Comparison of ENCODE assay signal across 8 cellular contexts in the genomic region with DNA sequence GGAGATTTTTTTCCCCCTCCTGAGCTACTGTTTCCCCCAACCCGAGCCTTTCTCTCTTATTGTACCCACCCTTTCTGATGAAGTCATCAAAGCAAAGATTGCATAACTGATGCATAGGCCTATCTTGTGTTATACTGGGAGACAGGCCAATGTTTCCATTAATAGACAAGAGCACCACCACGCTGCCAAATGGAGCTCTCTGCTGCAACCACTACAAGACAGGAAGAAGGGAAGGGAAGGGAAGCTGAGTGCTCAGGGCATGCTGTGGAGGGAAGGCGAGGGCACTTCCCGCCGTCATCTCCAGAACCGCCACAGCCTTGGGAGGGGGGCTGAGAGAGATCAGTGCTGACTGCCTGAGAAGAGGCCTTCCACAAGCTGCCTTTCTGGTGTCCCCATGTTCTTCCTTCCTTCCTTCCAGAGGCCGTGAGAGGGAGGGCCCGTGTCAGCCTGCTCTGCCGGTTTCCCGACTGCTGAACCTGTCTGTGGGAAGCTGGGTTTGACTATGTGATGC.
DNase-seq lines count a peak whose midpoint lies in the region; ATAC-seq and TF ChIP-seq lines count a peak whose summit lies in the region.

No MANE protein-coding gene starts in this region.

- no TSS peak for BruUV-seq in PC-3 (replicated peaks; lab: Mats Ljungman, UMichigan)

- H3K36me3 ChIP-seq in HEK293 (ENCODE audit: control insufficient read depth in 2 of 2, insufficient read depth in 1 of 2, low read length in 2 of 2) (no peaks in the 10 kb centered on the region), PC-3 (ENCODE audit: low read depth, low read length) (no peaks in the 10 kb centered on the region)
- no peaks in the 10 kb centered on the region for H3K36me3 ChIP-seq in naive thymus-derived CD4-positive, alpha-beta T cell (ENCODE audit: control insufficient read depth in 2 of 3, insufficient read depth in 3 of 3, low read length in 3 of 3)

- no peaks in the 10 kb centered on the region for H3K27me3 ChIP-seq in PC-3 (ENCODE audit: low read length)
- H3K27me3 ChIP-seq in naive thymus-derived CD4-positive, alpha-beta T cell (ENCODE audit: control insufficient read depth in 2 of 2, insufficient read depth in 2 of 2, low read length in 2 of 2), result no peaks in the 10 kb centered on the region

- H3F3A ChIP-seq in PC-3 (ENCODE audit: low read length, unreplicated experiment), result no peaks in the 10 kb centered on the region

- peak overlapping the region; percentile 10; the same call in 1 of the 2 replicates for H3K9ac ChIP-seq in PC-3 (ENCODE audit: low read length)

- no peak overlapping the region for H3K4me3 ChIP-seq in HEK293 (ENCODE audit: low read depth, low read length)
- peak overlapping the region; percentile 27; the same call in 1 of the 2 replicates for H3K4me3 ChIP-seq in PC-3 (ENCODE audit: low read length)
- no peak overlapping the region for H3K4me3 ChIP-seq in epithelial cell of proximal tubule (ENCODE audit: low read depth, low read length)
- H3K4me3 ChIP-seq in naive thymus-derived CD4-positive, alpha-beta T cell (ENCODE audit: low read length), result no peak overlapping the region

- H3K9me3 Mint-ChIP-seq in naive thymus-derived CD4-positive, alpha-beta T cell, result no peaks in the 10 kb centered on the region

- H3K27ac ChIP-seq in HEK293 (ENCODE audit: extremely low read depth, low read depth, low read length), result no peak overlapping the region
- H3K27ac ChIP-seq in PC-3 (ENCODE audit: low read length), result peak overlapping the region; percentile 63
- H3K27ac ChIP-seq in naive thymus-derived CD4-positive, alpha-beta T cell (ENCODE audit: low read depth, low read length), result no peak overlapping the region

- peak overlapping the region; percentile 58 for H3K4me2 ChIP-seq in PC-3 (ENCODE audit: low read length)

- H3K9me2 ChIP-seq in PC-3 (replicated peaks; ENCODE audit: low read length), result no peaks in the 10 kb centered on the region

- peak; percentile 80 for ATAC-seq in PC-3
- ATAC-seq in naive thymus-derived CD4-positive, alpha-beta T cell, result peak; percentile 50
- ATAC-seq in HG03439 (IDR thresholded peaks at IDR 0.05; ENCODE audit: unreplicated experiment), result no peak
- no peak for ATAC-seq in GM18909 (IDR thresholded peaks at IDR 0.05; ENCODE audit: poor library complexity, unreplicated experiment)

- H4K20me1 ChIP-seq in PC-3 (ENCODE audit: low read length), result no peaks in the 10 kb centered on the region

- POLR2A ChIA-PET in HEK293 (lab: Yijun Ruan, JAX) (no interaction called here), PC-3 (lab: Charles Lee; ENCODE audit: unreplicated experiment) (no interaction called here)
- POLR2A ChIA-PET in naive thymus-derived CD4-positive, alpha-beta T cell (lab: Charles Lee), result no interaction called here

- no peaks in the 10 kb centered on the region for H3K79me2 ChIP-seq in PC-3 (ENCODE audit: low read length)

- H3K4me3 Mint-ChIP-seq in naive thymus-derived CD4-positive, alpha-beta T cell, result no peak overlapping the region

- peak overlapping the region; percentile 70 for H2AFZ ChIP-seq in PC-3 (ENCODE audit: low read length)

- no peaks in the 10 kb centered on the region for H3K36me3 Mint-ChIP-seq in naive thymus-derived CD4-positive, alpha-beta T cell

- 0 out of 2 replicates have a peak, but pooled peaks cover 2% of the 10 kb centered on the region for H3K4me1 ChIP-seq in HEK293 (ENCODE audit: control insufficient read depth, insufficient read depth, low read length)
- H3K4me1 ChIP-seq in PC-3 (ENCODE audit: insufficient read depth, low read length), result peaks cover 26% of the 10 kb centered on the region
- peaks cover 0 to 3% of the 10 kb centered on the region in 2 donors for H3K4me1 ChIP-seq in naive thymus-derived CD4-positive, alpha-beta T cell (ENCODE audit: control insufficient read depth in 2 of 2, insufficient read depth in 2 of 2, low read length in 2 of 2)

- peak; percentile 74 for DNase-seq in PC-3
- no peak for DNase-seq in epithelial cell of proximal tubule (ENCODE audit: low read depth)
- DNase-seq in naive thymus-derived CD4-positive, alpha-beta T cell, result no peak
- no peak for DNase-seq in NCI-H1930 (lab: John Stamatoyannopoulos, UW)
- DNase-seq in posterior vena cava (ENCODE audit: low spot score), result no peak

- H3K9me3 ChIP-seq in HEK293 (ENCODE audit: control insufficient read depth, insufficient read depth, low read depth, low read length), result no peaks in the 10 kb centered on the region
- H3K9me3 ChIP-seq in PC-3 (ENCODE audit: low read length), result no peaks in the 10 kb centered on the region
- no peaks in the 10 kb centered on the region for H3K9me3 ChIP-seq in naive thymus-derived CD4-positive, alpha-beta T cell (ENCODE audit: control insufficient read depth in 2 of 3, low read length in 3 of 3)

- no peak overlapping the region for H3K27ac Mint-ChIP-seq in naive thymus-derived CD4-positive, alpha-beta T cell

- CTCF ChIA-PET in HEK293 (lab: Yijun Ruan, JAX), result interaction anchor here (0.6 to 1.2 kb wide), 2 partner anchors 18 to 84 kb away, joined by 3 to 4 read pairs; no protein-coding TSS in a partner anchor
- CTCF ChIA-PET in PC-3 (lab: Charles Lee), result interaction anchor here (1.2 kb wide), 1 partner anchor 117 kb away, joined by 3 read pairs; no protein-coding TSS in a partner anchor
- CTCF ChIA-PET in naive thymus-derived CD4-positive, alpha-beta T cell (lab: Charles Lee), result no interaction called here

- H3K27me3 Mint-ChIP-seq in naive thymus-derived CD4-positive, alpha-beta T cell, result peaks cover 18 to 35% (median 27%) of the 10 kb centered on the region in 5 donors

- H3K4me1 Mint-ChIP-seq in naive thymus-derived CD4-positive, alpha-beta T cell, result peaks cover 4 to 8% (median 6%) of the 10 kb centered on the region in 7 donors

- intact Hi-C loops in PC-3 (cut with micrococcal nuclease), result no loop called here
- intact Hi-C loops in naive thymus-derived CD4-positive, alpha-beta T cell (cut with micrococcal nuclease), result no loop called here
- intact Hi-C loops in posterior vena cava (cut with DNase I), result no loop called here

- TF ChIP-seq CTCF in HEK293 (tag by site-specific recombination; IDR thresholded peaks at IDR 0.05) (no peak), PC-3 (conservative IDR thresholded peaks at IDR 0.05; ENCODE audit: low read depth, low read length) (peak; percentile 34; the same call in 1 of the 2 replicates), epithelial cell of proximal tubule (conservative IDR thresholded peaks at IDR 0.05; ENCODE audit: low read depth, low read length) (peak; percentile 10)

TF ChIP-seq in HEK293, 187 proteins besides CTCF, POLR2A, EP300 and RAD21 (continues in another document):
- peak; percentile 80; the same call in 1 of the 2 replicates for TF ChIP-seq ZNF324 (tag by site-specific recombination; IDR thresholded peaks at IDR 0.05)
- peak; percentile 69; the same call in 1 of the 2 replicates for TF ChIP-seq FEZF1 (tag by site-specific recombination; IDR thresholded peaks at IDR 0.05)
- TF ChIP-seq ZNF404 (tag by site-specific recombination; IDR thresholded peaks at IDR 0.05), result no peak
- TF ChIP-seq SCRT2 (tag by site-specific recombination; IDR thresholded peaks at IDR 0.05), result no peak
- no peak for TF ChIP-seq SP2 (tag by site-specific recombination; IDR thresholded peaks at IDR 0.05)
- no peak for TF ChIP-seq ZNF549 (tag by site-specific recombination; IDR thresholded peaks at IDR 0.05)
- TF ChIP-seq, protein P1, sequence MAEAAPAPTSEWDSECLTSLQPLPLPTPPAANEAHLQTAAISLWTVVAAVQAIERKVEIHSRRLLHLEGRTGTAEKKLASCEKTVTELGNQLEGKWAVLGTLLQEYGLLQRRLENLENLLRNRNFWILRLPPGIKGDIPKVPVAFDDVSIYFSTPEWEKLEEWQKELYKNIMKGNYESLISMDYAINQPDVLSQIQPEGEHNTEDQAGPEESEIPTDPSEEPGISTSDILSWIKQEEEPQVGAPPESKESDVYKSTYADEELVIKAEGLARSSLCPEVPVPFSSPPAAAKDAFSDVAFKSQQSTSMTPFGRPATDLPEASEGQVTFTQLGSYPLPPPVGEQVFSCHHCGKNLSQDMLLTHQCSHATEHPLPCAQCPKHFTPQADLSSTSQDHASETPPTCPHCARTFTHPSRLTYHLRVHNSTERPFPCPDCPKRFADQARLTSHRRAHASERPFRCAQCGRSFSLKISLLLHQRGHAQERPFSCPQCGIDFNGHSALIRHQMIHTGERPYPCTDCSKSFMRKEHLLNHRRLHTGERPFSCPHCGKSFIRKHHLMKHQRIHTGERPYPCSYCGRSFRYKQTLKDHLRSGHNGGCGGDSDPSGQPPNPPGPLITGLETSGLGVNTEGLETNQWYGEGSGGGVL (tag by site-specific recombination; IDR thresholded peaks at IDR 0.05), result peak; percentile 91
- TF ChIP-seq ZBTB17 (tag by site-specific recombination; IDR thresholded peaks at IDR 0.05), result peak; percentile 58
- TF ChIP-seq, protein P2, sequence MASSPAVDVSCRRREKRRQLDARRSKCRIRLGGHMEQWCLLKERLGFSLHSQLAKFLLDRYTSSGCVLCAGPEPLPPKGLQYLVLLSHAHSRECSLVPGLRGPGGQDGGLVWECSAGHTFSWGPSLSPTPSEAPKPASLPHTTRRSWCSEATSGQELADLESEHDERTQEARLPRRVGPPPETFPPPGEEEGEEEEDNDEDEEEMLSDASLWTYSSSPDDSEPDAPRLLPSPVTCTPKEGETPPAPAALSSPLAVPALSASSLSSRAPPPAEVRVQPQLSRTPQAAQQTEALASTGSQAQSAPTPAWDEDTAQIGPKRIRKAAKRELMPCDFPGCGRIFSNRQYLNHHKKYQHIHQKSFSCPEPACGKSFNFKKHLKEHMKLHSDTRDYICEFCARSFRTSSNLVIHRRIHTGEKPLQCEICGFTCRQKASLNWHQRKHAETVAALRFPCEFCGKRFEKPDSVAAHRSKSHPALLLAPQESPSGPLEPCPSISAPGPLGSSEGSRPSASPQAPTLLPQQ (tag by site-specific recombination; IDR thresholded peaks at IDR 0.05), result peak; percentile 66; the same call in 1 of the 2 replicates
- peak; percentile 85 for TF ChIP-seq ZNF629 (tag by site-specific recombination; IDR thresholded peaks at IDR 0.05)
- TF ChIP-seq, protein P3, sequence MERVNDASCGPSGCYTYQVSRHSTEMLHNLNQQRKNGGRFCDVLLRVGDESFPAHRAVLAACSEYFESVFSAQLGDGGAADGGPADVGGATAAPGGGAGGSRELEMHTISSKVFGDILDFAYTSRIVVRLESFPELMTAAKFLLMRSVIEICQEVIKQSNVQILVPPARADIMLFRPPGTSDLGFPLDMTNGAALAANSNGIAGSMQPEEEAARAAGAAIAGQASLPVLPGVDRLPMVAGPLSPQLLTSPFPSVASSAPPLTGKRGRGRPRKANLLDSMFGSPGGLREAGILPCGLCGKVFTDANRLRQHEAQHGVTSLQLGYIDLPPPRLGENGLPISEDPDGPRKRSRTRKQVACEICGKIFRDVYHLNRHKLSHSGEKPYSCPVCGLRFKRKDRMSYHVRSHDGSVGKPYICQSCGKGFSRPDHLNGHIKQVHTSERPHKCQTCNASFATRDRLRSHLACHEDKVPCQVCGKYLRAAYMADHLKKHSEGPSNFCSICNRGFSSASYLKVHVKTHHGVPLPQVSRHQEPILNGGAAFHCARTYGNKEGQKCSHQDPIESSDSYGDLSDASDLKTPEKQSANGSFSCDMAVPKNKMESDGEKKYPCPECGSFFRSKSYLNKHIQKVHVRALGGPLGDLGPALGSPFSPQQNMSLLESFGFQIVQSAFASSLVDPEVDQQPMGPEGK (tag by site-specific recombination; IDR thresholded peaks at IDR 0.05), result peak; percentile 42; the same call in 1 of the 2 replicates

Comparison
In these comparisons a context has a peak if more than half of its experiments do, and no peak if none do; other contexts are left out.
1. ATAC-seq: peak in PC-3 (single experiment) and naive thymus-derived CD4-positive, alpha-beta T cell (single experiment); none in HG03439 (single experiment) and GM18909 (single experiment).